In the genomic region with DNA sequence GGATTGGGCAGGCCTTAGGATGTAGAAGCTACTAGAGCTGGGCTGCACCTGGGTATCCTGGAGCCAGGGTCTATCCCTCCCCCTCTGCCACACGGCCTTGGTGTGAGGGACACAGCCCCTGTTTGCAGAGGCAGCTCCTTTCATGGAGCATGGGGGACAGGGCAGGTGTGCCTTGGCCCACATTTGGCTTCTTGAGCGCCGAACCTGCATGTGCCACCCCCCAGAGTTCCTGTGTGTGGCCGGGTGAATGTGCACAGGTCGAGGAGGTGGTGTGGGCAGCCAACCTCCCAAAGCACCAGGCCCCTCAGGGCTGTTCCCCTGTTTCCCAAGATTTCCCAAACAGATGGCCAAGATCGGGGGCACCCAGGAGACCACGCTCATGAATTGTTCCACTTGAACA, we compare ENCODE assay signal across 20 cellular contexts. TPM values are rescaled to one million over a fixed set of nuclear protein-coding genes. Genes with fewer than 3 reads are reported as not detected.
DNase-seq lines count a peak whose midpoint lies in the region; ATAC-seq, FAIRE-seq and TF ChIP-seq lines count a peak whose summit lies in the region.
"Had no signal": no experiment of that assay in that cellular context is flagged by ENCODE, and none has a peak within 500 bp of the region (broad histone marks: within the 10 kb centered on the region; RNA-seq: fewer than 3 reads in every experiment).

No MANE protein-coding gene starts in this region.

- 69 to 96% (median 91%) methylated on average over 3 to 7 of the region's 7 CpGs for WGBS in heart left ventricle, 4 donors
- WGBS in sigmoid colon, 2 donors, result 89 to 91% methylated on average over 7 of the region's 7 CpGs

- H3K27ac ChIP-seq in left ventricle myocardium inferior (replicated peaks) (peak overlapping the region; percentile 67), heart left ventricle (peak overlapping the region in 4 of 12 donors; percentile 50 to 84 (median 75)), sigmoid colon (peak overlapping the region; percentile 78 to 87 (median 84)), breast epithelium (peak overlapping the region in 1 of 2 donors; percentile 81)
- H3K27ac ChIP-seq: GM23248 had no signal

- peaks cover 47% of the 10 kb centered on the region for H3K4me1 Mint-ChIP-seq in mesothelial cell of epicardium

- H3K4me3 Mint-ChIP-seq in mesothelial cell of epicardium, result no peak overlapping the region
- H3K4me3 Mint-ChIP-seq: CD8-positive, alpha-beta T cell had no signal

- H3K27me3 ChIP-seq in left ventricle myocardium inferior (ENCODE audit: low read depth) (no peaks in the 10 kb centered on the region), heart left ventricle (no peaks in the 10 kb centered on the region), sigmoid colon (no peaks in the 10 kb centered on the region), breast epithelium (no peaks in the 10 kb centered on the region)

- no peak for DNase-seq in left ventricle myocardium inferior
- no peak for DNase-seq in heart left ventricle
- DNase-seq in mesothelial cell of epicardium (ENCODE audit: low spot score in 2 of 2, unreplicated experiment in 2 of 2), result no peak
- DNase-seq in sigmoid colon, result no peak
- DNase-seq in SW480 (ENCODE audit: low spot score), result no peak
- DNase-seq in breast epithelium (ENCODE audit: low spot score in 2 of 2), result no peak
- no peak for DNase-seq in GM12891 (ENCODE audit: insufficient read length, low spot score)
- DNase-seq in stimulated activated CD4-positive, alpha-beta T cell treated with anti-CD3 and anti-CD28 coated beads, Interleukin-2, amount 100 ng/mL, for 24 hours, result no peak
- DNase-seq: 8988T; CD8-positive, alpha-beta T cell; DND-41; GDM1; KG1; NCI-H1436; NCI-H2029 treated with DMSO at 0.1 percent for 48 hours; NCI-H748 treated with DMSO at 0.1 percent for 48 hours; OCI-M1 had no signal

- H3K27ac Mint-ChIP-seq in mesothelial cell of epicardium, result peak overlapping the region; percentile 78
- H3K27ac Mint-ChIP-seq: CD8-positive, alpha-beta T cell had no signal

- H3K4me3 ChIP-seq in left ventricle myocardium inferior (no peak overlapping the region), heart left ventricle (no peak overlapping the region), sigmoid colon (peak overlapping the region in 1 of 4 donors; percentile 28), breast epithelium (no peak overlapping the region)
- H3K4me3 ChIP-seq: GM12878, GM23248 had no signal

- H3K27me3 Mint-ChIP-seq in mesothelial cell of epicardium (ENCODE audit: low read depth), result no peaks in the 10 kb centered on the region

- H3K9me3 ChIP-seq in left ventricle myocardium inferior (replicated peaks), result peaks cover 18% of the 10 kb centered on the region
- peaks cover 0 to 14% (median 2%) of the 10 kb centered on the region in 12 donors for H3K9me3 ChIP-seq in heart left ventricle
- no peaks in the 10 kb centered on the region for H3K9me3 ChIP-seq in sigmoid colon
- peaks cover 0 to 4% of the 10 kb centered on the region in 2 donors for H3K9me3 ChIP-seq in breast epithelium

- no peak for TF ChIP-seq CTCF in left ventricle myocardium inferior (IDR thresholded peaks at IDR 0.05; ENCODE audit: borderline replicate concordance)
- no peak for TF ChIP-seq CTCF in heart left ventricle (IDR thresholded peaks at IDR 0.05)
- no peak for TF ChIP-seq CTCF in mesothelial cell of epicardium (IDR thresholded peaks at IDR 0.05; ENCODE audit: unreplicated experiment)
- no peak for TF ChIP-seq CTCF in sigmoid colon (IDR thresholded peaks at IDR 0.05)
- no peak for TF ChIP-seq CTCF in breast epithelium (IDR thresholded peaks at IDR 0.05)

- no peak for FAIRE-seq in GM12891 (lab: Jason Lieb, UNC)
- FAIRE-seq: GM12878, GM18507 had no signal

- TF ChIP-seq EP300 in sigmoid colon (IDR thresholded peaks at IDR 0.05), result no peak

- intact Hi-C loops in left ventricle myocardium inferior (cut with micrococcal nuclease) (no loop called here), heart left ventricle (cut with DNase I) (no loop called here), sigmoid colon (cut with DNase I) (loop anchor here (2.0 to 5.0 kb wide), 2 partner anchors 71 to 175 kb away; no protein-coding TSS in a partner anchor), breast epithelium (cut with DNase I; ENCODE audit: low total_unique reads) (loop anchor here (10.0 kb wide), 1 partner anchor 177 kb away; a partner anchor contains a TSS)

- ATAC-seq in heart left ventricle, result no peak
- ATAC-seq: CD8-positive, alpha-beta T cell; GM12878 had no signal

- H3K36me3 ChIP-seq in left ventricle myocardium inferior (no peaks in the 10 kb centered on the region), heart left ventricle (no peaks in the 10 kb centered on the region), sigmoid colon (no peaks in the 10 kb centered on the region), breast epithelium (no peaks in the 10 kb centered on the region)

- H3K4me1 ChIP-seq in left ventricle myocardium inferior (peaks cover 13% of the 10 kb centered on the region), heart left ventricle (peaks cover 0 to 22% (median 3%) of the 10 kb centered on the region in 12 donors), sigmoid colon (peaks cover 0 to 32% (median 26%) of the 10 kb centered on the region in 4 donors), breast epithelium (peaks cover 0 to 3% of the 10 kb centered on the region in 2 donors)

- H3K9me3 Mint-ChIP-seq in mesothelial cell of epicardium, result peaks cover 18% of the 10 kb centered on the region

- no peak for TF ChIP-seq POLR2A in heart left ventricle (IDR thresholded peaks at IDR 0.05)
- no peak for TF ChIP-seq POLR2A in sigmoid colon (IDR thresholded peaks at IDR 0.05)
- no peak for TF ChIP-seq POLR2A in breast epithelium (IDR thresholded peaks at IDR 0.05)
- no peak for TF ChIP-seq POLR2A in GM12891 (IDR thresholded peaks at IDR 0.05; ENCODE audit: low read depth, low read length)

- peaks cover 6% of the 10 kb centered on the region for H3K36me3 Mint-ChIP-seq in mesothelial cell of epicardium

TF ChIP-seq in GM12891, 5 proteins besides CTCF, POLR2A, EP300 and RAD21:
- TF ChIP-seq POU2F2 (IDR thresholded peaks at IDR 0.05; ENCODE audit: low read depth, low read length) (no peak), TAF1 (IDR thresholded peaks at IDR 0.05; ENCODE audit: low read depth, low read length) (no peak), SPI1 (IDR thresholded peaks at IDR 0.05; ENCODE audit: low read depth, low read length) (no peak), PAX5 (IDR thresholded peaks at IDR 0.05; ENCODE audit: insufficient read depth, low read length, severe bottlenecking) (no peak), POLR2AphosphoS5 (IDR thresholded peaks at IDR 0.05; ENCODE audit: low read depth, low read length) (no peak)
TF ChIP-seq in GM12891: peak in this region for 0.

RNA-seq across cellular contexts. Expression of a gene that starts 7.9 kb away (rescaled TPM):
- total RNA-seq in left ventricle myocardium inferior, result 0.33 TPM
- total RNA-seq in heart left ventricle, result under 1 TPM; 0.28 to 0.93 (median 0.40) TPM
- under 1 TPM; 0.14 to 0.57 TPM for polyA plus RNA-seq in heart left ventricle
- total RNA-seq in mesothelial cell of epicardium, result 30.5 to 35.1 TPM (median 31.9 TPM) in 3 replicates
- 1 to 10 TPM in 3 of 4 donors, under 1 TPM in 1; 0.99 to 3.6 (median 1.4) TPM for total RNA-seq in sigmoid colon
- polyA plus RNA-seq in sigmoid colon, result under 1 TPM; under 0.01 to 0.32 (median under 0.01) TPM
- total RNA-seq in breast epithelium, result 1 to 10 TPM; 2.1 to 5.3 (median 3.6) TPM
- 0.10 TPM for polyA plus RNA-seq in GM12891 (2012; ENCODE audit: low read depth, missing spikeins)

Comparison
In these comparisons a context has a peak if more than half of its experiments do, and no peak if none do; other contexts are left out.
1. intact Hi-C loops: an anchor here in sigmoid colon (2.0 to 5.0 kb wide) and breast epithelium (10.0 kb wide); none called in left ventricle myocardium inferior and heart left ventricle.